ENCODE assay signal across 8 cellular contexts in genomic region chr17:2399572-2400473, GRCh38. TPM values are rescaled to one million over a fixed set of nuclear protein-coding genes. Genes with fewer than 3 reads are reported as not detected.
A peak's percentile ranks its signal among the peaks of the same experiment; 100 is the strongest.
DNase-seq lines count a peak whose midpoint lies in the region; FAIRE-seq and TF ChIP-seq lines count a peak whose summit lies in the region.

No MANE protein-coding gene starts in this region.

- peak overlapping the region; percentile 82 for H3K4me3 ChIP-seq in MG63
- peak overlapping the region; percentile 94 for H3K4me3 ChIP-seq in SK-N-MC
- peak overlapping the region; percentile 91 for H3K4me3 ChIP-seq in suprapubic skin

- TF ChIP-seq POLR2A in H54 (IDR thresholded peaks at IDR 0.05; ENCODE audit: low read depth, low read length): peak; percentile 56
- TF ChIP-seq POLR2A in suprapubic skin (IDR thresholded peaks at IDR 0.05): peak; percentile 74 to 88

- 0% methylated on average over 16 of the region's 82 CpGs for WGBS in suprapubic skin

- H3K27me3 Mint-ChIP-seq in activated naive CD4-positive, alpha-beta T cell treated with anti-CD3 and anti-CD28 coated beads, Interleukin-2, amount 50 U/mL, for 24 hours: no peaks in the 10 kb centered on the region

- TF ChIP-seq EP300 in suprapubic skin (IDR thresholded peaks at IDR 0.05): peak; percentile 70

- H3K4me1 ChIP-seq in suprapubic skin: peaks cover 73% of the 10 kb centered on the region

- peak overlapping the region; percentile 99 for H3K27ac Mint-ChIP-seq in activated naive CD4-positive, alpha-beta T cell treated with anti-CD3 and anti-CD28 coated beads, Interleukin-2, amount 50 U/mL, for 24 hours

- peak; percentile 71 for FAIRE-seq in G401.6 (lab: Jason Lieb, UNC)
- FAIRE-seq in H54 (lab: Jason Lieb, UNC): no peak

- H3K36me3 ChIP-seq in MG63 (no peaks in the 10 kb centered on the region), SK-N-MC (ENCODE audit: insufficient read depth, low read length) (no peaks in the 10 kb centered on the region), suprapubic skin (no peaks in the 10 kb centered on the region)

- no peak for TF ChIP-seq CTCF in suprapubic skin (IDR thresholded peaks at IDR 0.05)

- H3K9me3 Mint-ChIP-seq in activated naive CD4-positive, alpha-beta T cell treated with anti-CD3 and anti-CD28 coated beads, Interleukin-2, amount 50 U/mL, for 24 hours: no peaks in the 10 kb centered on the region

- DNase-seq in H54 (ENCODE audit: insufficient read length, low spot score) (peak; percentile 92), MG63 (peak; percentile 92), SK-N-MC (ENCODE audit: low read depth, low spot score) (no peak), globus pallidus (ENCODE audit: low spot score) (peak; percentile 96), occipital lobe (lab: John Stamatoyannopoulos, UW) (peak; percentile 89), suprapubic skin (ENCODE audit: low spot score in 2 of 2) (peak; percentile 97)

- no peaks in the 10 kb centered on the region for H3K36me3 Mint-ChIP-seq in activated naive CD4-positive, alpha-beta T cell treated with anti-CD3 and anti-CD28 coated beads, Interleukin-2, amount 50 U/mL, for 24 hours

- no peaks in the 10 kb centered on the region for H3K9me3 ChIP-seq in MG63
- H3K9me3 ChIP-seq in SK-N-MC (ENCODE audit: low read depth, low read length): no peaks in the 10 kb centered on the region
- no peaks in the 10 kb centered on the region for H3K9me3 ChIP-seq in suprapubic skin

- peak overlapping the region; percentile 87 for H3K9ac ChIP-seq in SK-N-MC (ENCODE audit: insufficient read length)

- H3K27ac ChIP-seq in SK-N-MC (peak overlapping the region; percentile 89), suprapubic skin (peak overlapping the region; percentile 99)

- H3K4me3 Mint-ChIP-seq in activated naive CD4-positive, alpha-beta T cell treated with anti-CD3 and anti-CD28 coated beads, Interleukin-2, amount 50 U/mL, for 24 hours: peak overlapping the region; percentile 97

- H3K4me1 Mint-ChIP-seq in activated naive CD4-positive, alpha-beta T cell treated with anti-CD3 and anti-CD28 coated beads, Interleukin-2, amount 50 U/mL, for 24 hours: peaks cover 48% of the 10 kb centered on the region

- H3K27me3 ChIP-seq in MG63: no peaks in the 10 kb centered on the region
- H3K27me3 ChIP-seq in suprapubic skin: no peaks in the 10 kb centered on the region

RNA-seq across cellular contexts. Expression of gene MNT, which starts 1.0 kb away (rescaled TPM):
- 0.07 and 1.4 TPM in 2 replicates for total RNA-seq in MG63 (2014; rRNA removed; shearing (Covaris generic); ENCODE audit: low replicate concordance)
- total RNA-seq in occipital lobe: 7.6 TPM
- 10 to 100 TPM; 20.9 to 50.0 (median 44.1) TPM for total RNA-seq in suprapubic skin
